8 cellular contexts compared by ENCODE assay signal in genomic region chr6:112202639-112203341, GRCh38. TPM values are rescaled to one million over a fixed set of nuclear protein-coding genes. Genes with fewer than 3 reads are reported as not detected.
DNase-seq lines count a peak whose midpoint lies in the region; ATAC-seq and TF ChIP-seq lines count a peak whose summit lies in the region.
"Had no signal": no experiment of that assay in that cellular context is flagged by ENCODE, and none has a peak within 500 bp of the region (broad histone marks: within the 10 kb centered on the region; RNA-seq: fewer than 3 reads in every experiment).

No MANE protein-coding gene starts in this region.

- no peak overlapping the region for H3K4me3 ChIP-seq in choroid plexus epithelial cell (ENCODE audit: low read depth, low read length)
- no peak overlapping the region for H3K4me3 ChIP-seq in suprapubic skin

- no peak for TF ChIP-seq EP300 in suprapubic skin (IDR thresholded peaks at IDR 0.05)

- peak; percentile 77 for ATAC-seq in GM19463 (IDR thresholded peaks at IDR 0.05; ENCODE audit: unreplicated experiment)
- peak; percentile 72 for ATAC-seq in HG03175 (IDR thresholded peaks at IDR 0.05; ENCODE audit: unreplicated experiment)

- H3K36me3 ChIP-seq in suprapubic skin: peaks cover 8% of the 10 kb centered on the region

- DNase-seq in choroid plexus epithelial cell (ENCODE audit: low read depth) (peak; percentile 85), suprapubic skin (ENCODE audit: low spot score in 2 of 2) (no peak), NCI-H1092 treated with DMSO at 0.1 percent for 48 hours (lab: John Stamatoyannopoulos, UW) (no peak), SHP77 (lab: John Stamatoyannopoulos, UW) (no peak)
- no peak for DNase-seq in stimulated activated CD4-positive, alpha-beta T cell treated with anti-CD3 and anti-CD28 coated beads, Interleukin-15, amount 100 ng/mL, for 24 hours

- H3K27ac ChIP-seq in suprapubic skin: peak overlapping the region; percentile 50
- H3K27ac ChIP-seq: KMS-11 had no signal

- no peaks in the 10 kb centered on the region for H3K9me3 ChIP-seq in suprapubic skin

- H3K27me3 ChIP-seq in suprapubic skin: no peaks in the 10 kb centered on the region

- H3K4me1 ChIP-seq in suprapubic skin: peaks cover 12% of the 10 kb centered on the region

- TF ChIP-seq CTCF in choroid plexus epithelial cell (conservative IDR thresholded peaks at IDR 0.05; ENCODE audit: low read depth, low read length) (no peak), suprapubic skin (IDR thresholded peaks at IDR 0.05) (no peak)

- 65% methylated on average over 12 of the region's 12 CpGs for WGBS in suprapubic skin

- TF ChIP-seq POLR2A in suprapubic skin (IDR thresholded peaks at IDR 0.05): no peak

RNA-seq across cellular contexts. Expression of gene LAMA4, which starts 51.6 kb away (rescaled TPM):
- total RNA-seq in suprapubic skin: 10 to 100 TPM; 10.4 to 44.0 (median 23.6) TPM
